In genomic region chr13:27969073-27969865, GRCh38 we compare ENCODE assay signal across 8 cellular contexts. TPM values are rescaled to one million over a fixed set of nuclear protein-coding genes. Genes with fewer than 3 reads are reported as not detected.
DNase-seq lines count a peak whose midpoint lies in the region; ATAC-seq and TF ChIP-seq lines count a peak whose summit lies in the region.
"Had no signal": no experiment of that assay in that cellular context is flagged by ENCODE, and none has a peak within 500 bp of the region (broad histone marks: within the 10 kb centered on the region; RNA-seq: fewer than 3 reads in every experiment).

A gene with protein sequence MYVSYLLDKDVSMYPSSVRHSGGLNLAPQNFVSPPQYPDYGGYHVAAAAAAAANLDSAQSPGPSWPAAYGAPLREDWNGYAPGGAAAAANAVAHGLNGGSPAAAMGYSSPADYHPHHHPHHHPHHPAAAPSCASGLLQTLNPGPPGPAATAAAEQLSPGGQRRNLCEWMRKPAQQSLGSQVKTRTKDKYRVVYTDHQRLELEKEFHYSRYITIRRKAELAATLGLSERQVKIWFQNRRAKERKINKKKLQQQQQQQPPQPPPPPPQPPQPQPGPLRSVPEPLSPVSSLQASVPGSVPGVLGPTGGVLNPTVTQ (minus strand): TSS chr13:27969315. CDS start chr13:27969006, 309 bp downstream.

- no peak within 1 kb of the TSS for H3K27ac ChIP-seq in neuronal stem cell (replicated peaks; ENCODE audit: low read length)

- no peak for TF ChIP-seq CTCF in GM13976 (IDR thresholded peaks at IDR 0.05; ENCODE audit: borderline replicate concordance, control extremely low read depth, extremely low read depth, insufficient read depth, missing control alignments)

- WGBS in neuronal stem cell (ENCODE audit: extremely low coverage in 2 of 2, insufficient read length in 2 of 2, insufficient replicate concordance in 1 of 2), 2 donors, result no CpG with 5 or more reads among the region's 35 CpGs

- H3K4ac ChIP-seq in neuronal stem cell (ENCODE audit: low read length), result no peak within 1 kb of the TSS

- peak within 1 kb of the TSS; percentile 61 for H2AFZ ChIP-seq in neuronal stem cell (ENCODE audit: low read length)

- in situ Hi-C loops in GM13976 (cut with MboI; ENCODE audit: low sequenced_read_pairs, unreplicated experiment), result loop anchor here (25.0 kb wide), 1 partner anchor 1007 kb away; no protein-coding TSS in a partner anchor

- peak within 1 kb of the TSS; percentile 87 for H2BK12ac ChIP-seq in neuronal stem cell (ENCODE audit: low read length)

- peak within 1 kb of the TSS in 1 of 2 donors; percentile 72 for H3K4me3 ChIP-seq in neuronal stem cell (ENCODE audit: low read length in 2 of 2)

- H3K18ac ChIP-seq in neuronal stem cell (ENCODE audit: low read length), result peak within 1 kb of the TSS; percentile 96

- peaks cover 1% of the 10 kb centered on the region for H3K79me1 ChIP-seq in neuronal stem cell (ENCODE audit: low read depth, low read length)

- H3K23ac ChIP-seq in neuronal stem cell (ENCODE audit: low read depth, low read length, poor library complexity), result peak within 1 kb of the TSS; percentile 77

- no peak for ATAC-seq in central memory CD8-positive, alpha-beta T cell (replicated peaks; ENCODE audit: extremely low read depth, poor library complexity, severe bottlenecking)

- peak within 1 kb of the TSS; percentile 78 for H4K8ac ChIP-seq in neuronal stem cell (ENCODE audit: low read depth, low read length)

- H3K36me3 ChIP-seq in neuronal stem cell (replicated peaks in 1 of 2; ENCODE audit: control insufficient read depth in 2 of 2, insufficient read depth in 2 of 2, low read length in 2 of 2), result no peaks in the 10 kb centered on the region

- peaks cover 2% of the 10 kb centered on the region for H3K36me3 Mint-ChIP-seq in central memory CD8-positive, alpha-beta T cell (ENCODE audit: insufficient read depth)
- no peaks in the 10 kb centered on the region for H3K36me3 Mint-ChIP-seq in immature natural killer cell

- H3K14ac ChIP-seq in neuronal stem cell (ENCODE audit: low read length), result peak within 1 kb of the TSS; percentile 50

- H3K4me1 ChIP-seq in neuronal stem cell (ENCODE audit: control insufficient read depth in 2 of 2, insufficient read depth in 1 of 2, low read depth in 1 of 2, low read length in 2 of 2), result peaks cover 6 to 29% of the 10 kb centered on the region in 2 donors

- peak within 1 kb of the TSS; percentile 39 for H3K9ac ChIP-seq in neuronal stem cell (ENCODE audit: low read depth, low read length, poor library complexity)

- H4K91ac ChIP-seq in neuronal stem cell (ENCODE audit: low read depth, low read length, poor library complexity), result no peak within 1 kb of the TSS

- H3K4me3 Mint-ChIP-seq in central memory CD8-positive, alpha-beta T cell, result peak within 1 kb of the TSS; percentile 29
- H3K4me3 Mint-ChIP-seq in immature natural killer cell, result no peak within 1 kb of the TSS

- H3K9me3 ChIP-seq in neuronal stem cell (replicated peaks in 1 of 2; ENCODE audit: control insufficient read depth in 2 of 2, insufficient read depth in 1 of 2, low read depth in 1 of 2, low read length in 2 of 2), result peaks cover 1 to 2% of the 10 kb centered on the region in 2 donors

- no peak within 1 kb of the TSS for H3K27ac Mint-ChIP-seq in central memory CD8-positive, alpha-beta T cell (ENCODE audit: low read depth)
- no peak within 1 kb of the TSS for H3K27ac Mint-ChIP-seq in immature natural killer cell

- peak within 1 kb of the TSS; percentile 43 for H2BK15ac ChIP-seq in neuronal stem cell (ENCODE audit: low read length)

- no peak within 1 kb of the TSS for H2BK5ac ChIP-seq in neuronal stem cell (ENCODE audit: low read length)

- H2AK5ac ChIP-seq in neuronal stem cell (ENCODE audit: low read depth, low read length), result no peak within 1 kb of the TSS

- peaks cover 8% of the 10 kb centered on the region for H3K4me1 Mint-ChIP-seq in central memory CD8-positive, alpha-beta T cell
- no peaks in the 10 kb centered on the region for H3K4me1 Mint-ChIP-seq in immature natural killer cell

- peaks cover 89% of the 10 kb centered on the region for H3K27me3 Mint-ChIP-seq in central memory CD8-positive, alpha-beta T cell
- H3K27me3 Mint-ChIP-seq in immature natural killer cell (ENCODE audit: low read depth in 3 of 3), result peaks cover 8 to 41% (median 20%) of the 10 kb centered on the region in 3 donors

- DNase-seq in GM13976 (ENCODE audit: low spot score) (peak; percentile 21), LoVo (ENCODE audit: low spot score) (peak; percentile 89), neuronal stem cell (ENCODE audit: low spot score) (no peak), iPS-NIHi11 (ENCODE audit: low spot score) (no peak), immature natural killer cell (no peak), UCSD-AML1 (lab: John Stamatoyannopoulos, UW; ENCODE audit: unreplicated experiment) (no peak)
- DNase-seq in central memory CD8-positive, alpha-beta T cell (ENCODE audit: low spot score in 2 of 2), result no peak
- DNase-seq: posterior cingulate gyrus had no signal

- peaks cover 61 to 100% (median 81%) of the 10 kb centered on the region in 3 experiments for H3K27me3 ChIP-seq in neuronal stem cell (ENCODE audit: control insufficient read depth in 3 of 3, insufficient read depth in 3 of 3, low read depth in 1 of 3, low read length in 3 of 3)

- H2BK120ac ChIP-seq in neuronal stem cell (ENCODE audit: low read depth, low read length), result no peak within 1 kb of the TSS

- H3K4me2 ChIP-seq in neuronal stem cell (ENCODE audit: insufficient read depth, low read length, poor library complexity, severe bottlenecking), result peak within 1 kb of the TSS; percentile 69

- H3K9me3 Mint-ChIP-seq in central memory CD8-positive, alpha-beta T cell, result no peaks in the 10 kb centered on the region
- peaks cover 0 to 1% (median 0%) of the 10 kb centered on the region in 6 donors for H3K9me3 Mint-ChIP-seq in immature natural killer cell

RNA-seq across cellular contexts. Expression of the gene that starts here (rescaled TPM):
- 0.03 TPM for polyA plus RNA-seq in neuronal stem cell (2013, experiment 1 of 2)
- polyA plus RNA-seq in neuronal stem cell (2013, experiment 2 of 2), result 0.03 TPM
- polyA plus RNA-seq in immature natural killer cell, result not detected

Comparison
In these comparisons a context has a peak if more than half of its experiments do, and no peak if none do; other contexts are left out.
1. DNase-seq: peak in GM13976 (single experiment) and LoVo (single experiment); none in central memory CD8-positive, alpha-beta T cell (0 of 2), neuronal stem cell (single experiment), iPS-NIHi11 (single experiment), immature natural killer cell (0 of 3) and UCSD-AML1 (single experiment).